In the genomic region with DNA sequence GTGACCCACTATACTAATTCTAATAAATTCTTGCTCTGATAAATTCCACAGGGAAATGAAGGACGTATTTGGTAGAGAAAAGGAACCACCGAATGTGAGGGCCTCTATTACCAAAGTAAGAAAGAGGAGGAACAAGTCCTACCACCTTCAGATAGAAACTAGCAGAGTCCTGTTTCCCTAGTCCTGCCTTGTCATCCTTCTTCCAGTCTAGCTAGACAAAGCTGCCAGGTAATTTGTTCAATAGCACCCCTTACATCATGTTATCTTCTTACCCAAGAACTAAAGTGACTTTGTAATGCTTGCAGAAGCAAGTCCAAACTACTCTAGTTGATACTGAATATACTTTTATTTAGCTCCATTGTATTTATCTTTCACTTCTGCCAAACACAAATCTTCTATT, we compare ENCODE assay signal across 26 cellular contexts. TPM values are rescaled to one million over a fixed set of nuclear protein-coding genes. Genes with fewer than 3 reads are reported as not detected.
A peak's percentile ranks its signal among the peaks of the same experiment; 100 is the strongest.
DNase-seq lines count a peak whose midpoint lies in the region; ATAC-seq and TF ChIP-seq lines count a peak whose summit lies in the region.
"Had no signal": no experiment of that assay in that cellular context is flagged by ENCODE, and none has a peak within 500 bp of the region (broad histone marks: within the 10 kb centered on the region; RNA-seq: fewer than 3 reads in every experiment).

No MANE protein-coding gene starts in this region.

- H3K27ac Mint-ChIP-seq in neural progenitor cell, result no peak overlapping the region

- CTCF ChIA-PET in mammary epithelial cell (lab: Charles Lee; ENCODE audit: low non-redundant PET), result no interaction called here

- no peaks in the 10 kb centered on the region for H3K36me3 Mint-ChIP-seq in neural progenitor cell

- BruUV-seq in mammary epithelial cell (replicated peaks; lab: Mats Ljungman, UMichigan), result no TSS peak

- H2AFZ ChIP-seq in mammary epithelial cell (ENCODE audit: low read depth, low read length), result peak overlapping the region; percentile 7
- peak overlapping the region; percentile 9 for H2AFZ ChIP-seq in neural progenitor cell (replicated peaks)
- H2AFZ ChIP-seq: GM23248 had no signal

- H3K9me3 ChIP-seq in mammary epithelial cell (replicated peaks; ENCODE audit: insufficient read depth, low read length) (no peaks in the 10 kb centered on the region), breast epithelium (no peaks in the 10 kb centered on the region), neural progenitor cell (ENCODE audit: low read depth) (no peaks in the 10 kb centered on the region)
- H3K9me3 ChIP-seq: HAP-1, Peyer's patch, SJCRH30 had no signal

- dilution Hi-C loops in mammary epithelial cell (cut with HindIII; ENCODE audit: low sequenced_read_pairs), result no loop called here

- in situ Hi-C loops in mammary epithelial cell (cut with MboI; ENCODE audit: low sequenced_read_pairs in 2 of 2), result no loop called here

- TF ChIP-seq POLR2A in breast epithelium (IDR thresholded peaks at IDR 0.05), result no peak

- no peaks in the 10 kb centered on the region for H3K36me3 ChIP-seq in mammary epithelial cell (ENCODE audit: insufficient read depth, low read length)
- H3K36me3 ChIP-seq in breast epithelium, result no peaks in the 10 kb centered on the region
- no peaks in the 10 kb centered on the region for H3K36me3 ChIP-seq in neural progenitor cell
- H3K36me3 ChIP-seq: HAP-1, Peyer's patch, SJCRH30 had no signal

- H3K4me2 ChIP-seq in mammary epithelial cell (ENCODE audit: insufficient read depth, low read depth, low read length) (no peak overlapping the region), neural progenitor cell (no peak overlapping the region)

- H3K9ac ChIP-seq in mammary epithelial cell (ENCODE audit: insufficient read depth, low read length) (no peak overlapping the region), neural progenitor cell (no peak overlapping the region)
- H3K9ac ChIP-seq: GM23248 had no signal

- H3K27ac ChIP-seq in mammary epithelial cell (ENCODE audit: insufficient read depth, low read depth, low read length) (no peak overlapping the region), breast epithelium (no peak overlapping the region), neural progenitor cell (no peak overlapping the region)
- H3K27ac ChIP-seq: GM23248, Peyer's patch, SJCRH30 had no signal

- no peaks in the 10 kb centered on the region for H3K27me3 ChIP-seq in mammary epithelial cell (ENCODE audit: insufficient read depth, low read length)
- H3K27me3 ChIP-seq in breast epithelium, result no peaks in the 10 kb centered on the region
- H3K27me3 ChIP-seq in neural progenitor cell, result no peaks in the 10 kb centered on the region
- H3K27me3 ChIP-seq: Peyer's patch, SJCRH30 had no signal

- H3F3A ChIP-seq in neural progenitor cell (ENCODE audit: low read depth), result no peaks in the 10 kb centered on the region

- no peak overlapping the region for H3K4me3 Mint-ChIP-seq in neural progenitor cell

- H3K4me1 ChIP-seq in mammary epithelial cell (ENCODE audit: insufficient read depth, low read length), result no peaks in the 10 kb centered on the region
- H3K4me1 ChIP-seq in breast epithelium, result no peaks in the 10 kb centered on the region
- H3K4me1 ChIP-seq in neural progenitor cell, result no peaks in the 10 kb centered on the region
- H3K4me1 ChIP-seq: Peyer's patch, SJCRH30 had no signal

- H3K27me3 Mint-ChIP-seq in neural progenitor cell (ENCODE audit: insufficient read depth, low read depth), result no peaks in the 10 kb centered on the region

- H4K20me1 ChIP-seq in mammary epithelial cell (ENCODE audit: insufficient read depth, low read length) (no peaks in the 10 kb centered on the region), neural progenitor cell (ENCODE audit: low read depth) (no peaks in the 10 kb centered on the region)

- TF ChIP-seq CTCF in mammary epithelial cell (conservative IDR thresholded peaks at IDR 0.05 in 1 of 2, IDR thresholded peaks at IDR 0.05 in 1 of 2; ENCODE audit: extremely low read depth in 1 of 2, insufficient read depth in 1 of 2, low read depth in 1 of 2, low read length in 2 of 2), result no peak
- no peak for TF ChIP-seq CTCF in breast epithelium (IDR thresholded peaks at IDR 0.05)
- no peak for TF ChIP-seq CTCF in epithelial cell of esophagus (IDR thresholded peaks at IDR 0.05; ENCODE audit: insufficient read depth, low read depth, low read length, missing control alignments)
- no peak for TF ChIP-seq CTCF in neural progenitor cell (IDR thresholded peaks at IDR 0.05)

- DNase-seq in mammary epithelial cell (peak; percentile 60), breast epithelium (ENCODE audit: low spot score in 2 of 2) (no peak), epithelial cell of esophagus (ENCODE audit: low read depth) (peak; percentile 88), neural progenitor cell (ENCODE audit: low spot score) (no peak), H4 (ENCODE audit: low spot score) (no peak), cerebellar cortex (ENCODE audit: low spot score) (no peak)
- DNase-seq: 8988T; DMS153; DND-41; GM23248; KBM-7; MV-4-11; NCI-H1105; NCI-H146; NCI-H1930; NCI-H2107; NCI-H524; NCI-H774; NK-92 treated with Interleukin-12 subunit alpha and Interleukin-12 subunit beta, amount 100 ng/mL, for 24 hours; Peyer's patch; SJCRH30 had no signal

- H3K79me2 ChIP-seq in mammary epithelial cell (ENCODE audit: insufficient read depth, low read length), result no peaks in the 10 kb centered on the region
- no peaks in the 10 kb centered on the region for H3K79me2 ChIP-seq in neural progenitor cell (ENCODE audit: low read depth)

- WGBS in mammary epithelial cell (ENCODE audit: low coverage, missing lambda C conversion rate), result 67% methylated on average over 2 of the region's 2 CpGs

- H3K4me1 Mint-ChIP-seq in neural progenitor cell, result no peaks in the 10 kb centered on the region

- ATAC-seq in HG03025 (IDR thresholded peaks at IDR 0.05; ENCODE audit: low FRiP score, unreplicated experiment), result no peak
- ATAC-seq: SK-N-SH treated with all-trans-retinoic acid at 6 μM for 48 hours had no signal

- no peak overlapping the region for H3K4me3 ChIP-seq in mammary epithelial cell (replicated peaks in 1 of 3; ENCODE audit: insufficient read depth in 1 of 3, low read depth in 2 of 3, low read length in 3 of 3)
- no peak overlapping the region for H3K4me3 ChIP-seq in breast epithelium
- H3K4me3 ChIP-seq in epithelial cell of esophagus (ENCODE audit: low read length), result no peak overlapping the region
- H3K4me3 ChIP-seq in neural progenitor cell, result no peak overlapping the region
- H3K4me3 ChIP-seq: GM23248, HAP-1, Peyer's patch, SJCRH30 had no signal

- intact Hi-C loops in mammary epithelial cell (cut with micrococcal nuclease) (no loop called here), breast epithelium (cut with DNase I; ENCODE audit: low total_unique reads) (no loop called here)

- H3K9me3 Mint-ChIP-seq in neural progenitor cell, result peaks cover 3% of the 10 kb centered on the region

RNA-seq across cellular contexts. Expression of gene FAM83B, which starts 29.3 kb away (rescaled TPM):
- total RNA-seq in mammary epithelial cell (100 to 1,000 TPM in 1 of 2 donors, 10 to 100 TPM in 1; 52.2 to 101 TPM), breast epithelium (10 to 100 TPM in 1 of 3 donors, 1 to 10 TPM in 1, under 1 TPM in 1; 0.16 to 13.6 (median 8.8) TPM), neural progenitor cell (ENCODE audit: low replicate concordance) (5.3 and 6.3 TPM in 2 replicates)
- 11.4 TPM for polyA plus RNA-seq in mammary epithelial cell
- polyA minus RNA-seq in mammary epithelial cell, result 60.7 TPM
- total RNA-seq in H4 (2014; rRNA removed; shearing (Covaris generic)), result not detected in 2 replicates
- total RNA-seq: GM23248, LHCN-M2 had no signal
- polyA plus RNA-seq: BJ, GM23248 had no signal

Comparison
In these comparisons a context has a peak if more than half of its experiments do, and no peak if none do; other contexts are left out.
1. DNase-seq: peak in mammary epithelial cell (single experiment) and epithelial cell of esophagus (single experiment); none in breast epithelium (0 of 2), neural progenitor cell (single experiment), H4 (single experiment) and cerebellar cortex (single experiment).